ENCODE assay signal across 1 cellular context in genomic region chr2:25362049-25362563, GRCh38.
TF ChIP-seq lines count a peak whose summit lies in the region.

No MANE protein-coding gene starts in this region.

TF ChIP-seq in HepG2, 621 proteins besides CTCF, POLR2A, EP300 and RAD21 (continued from another document and continues in another):
- peak; percentile 51; the same call in 1 of the 2 replicates for TF ChIP-seq THAP11 (CRISPR knock-in tag; IDR thresholded peaks at IDR 0.05)
- TF ChIP-seq NR2C2 (CRISPR knock-in tag; IDR thresholded peaks at IDR 0.05; ENCODE audit: borderline replicate concordance), result peak; percentile 43; the same call in 1 of the 2 replicates
- TF ChIP-seq ZNF138 (CRISPR knock-in tag; IDR thresholded peaks at IDR 0.05; ENCODE audit: low read depth), result no peak
- no peak for TF ChIP-seq ZNF20 (CRISPR knock-in tag; IDR thresholded peaks at IDR 0.05)
- no peak for TF ChIP-seq ZNF678 (CRISPR knock-in tag; IDR thresholded peaks at IDR 0.05)
- peak; percentile 89 for TF ChIP-seq PHF21A (CRISPR knock-in tag; IDR thresholded peaks at IDR 0.05)
- peak; percentile 83 for TF ChIP-seq POLR2AphosphoS5 (IDR thresholded peaks at IDR 0.05; ENCODE audit: low read depth, low read length)
- TF ChIP-seq RERE (CRISPR knock-in tag; IDR thresholded peaks at IDR 0.05; ENCODE audit: low read depth), result no peak
- TF ChIP-seq GPN1 (CRISPR knock-in tag; IDR thresholded peaks at IDR 0.05; ENCODE audit: borderline replicate concordance), result no peak
- TF ChIP-seq ZFYVE20 (CRISPR knock-in tag; IDR thresholded peaks at IDR 0.05; ENCODE audit: borderline replicate concordance, low read depth), result no peak
- no peak for TF ChIP-seq HNF4G (IDR thresholded peaks at IDR 0.05; ENCODE audit: borderline replicate concordance, low read depth, low read length)
- TF ChIP-seq HNF4G (CRISPR knock-in tag; IDR thresholded peaks at IDR 0.05; ENCODE audit: borderline replicate concordance, low read depth), result no peak
- no peak for TF ChIP-seq ZSCAN25 (CRISPR knock-in tag; IDR thresholded peaks at IDR 0.05)
- no peak for TF ChIP-seq NFIB (CRISPR knock-in tag; IDR thresholded peaks at IDR 0.05; ENCODE audit: borderline replicate concordance)
- peak; percentile 42; the same call in 1 of the 2 replicates for TF ChIP-seq FOXJ3 (CRISPR knock-in tag; IDR thresholded peaks at IDR 0.05; ENCODE audit: borderline replicate concordance)
- no peak for TF ChIP-seq RBAK (CRISPR knock-in tag; IDR thresholded peaks at IDR 0.05)
- no peak for TF ChIP-seq ELK4 (CRISPR knock-in tag; IDR thresholded peaks at IDR 0.05; ENCODE audit: borderline replicate concordance)
- peak in 1 of 2 experiments; percentile 59; a peak in 2 of 4 replicates for TF ChIP-seq KLF16 (CRISPR knock-in tag; IDR thresholded peaks at IDR 0.05)
- 0 out of 2 replicates have a peak, but pooled peaks have one; percentile 8 for TF ChIP-seq DMAP1 (CRISPR knock-in tag; IDR thresholded peaks at IDR 0.05)
- no peak for TF ChIP-seq GFI1 (CRISPR knock-in tag; IDR thresholded peaks at IDR 0.05; ENCODE audit: borderline replicate concordance)
- no peak for TF ChIP-seq SMAD1 (CRISPR knock-in tag; IDR thresholded peaks at IDR 0.05; ENCODE audit: borderline replicate concordance, low read depth)
- peak; percentile 90 for TF ChIP-seq ZFP90 (CRISPR knock-in tag; IDR thresholded peaks at IDR 0.05; ENCODE audit: borderline replicate concordance)
- 0 out of 2 replicates have a peak, but pooled peaks have one; percentile 77 for TF ChIP-seq SAFB2 (CRISPR knock-in tag; IDR thresholded peaks at IDR 0.05; ENCODE audit: borderline replicate concordance, low read depth)
- no peak for TF ChIP-seq SUZ12 (IDR thresholded peaks at IDR 0.05; ENCODE audit: low read depth, low read length)
- TF ChIP-seq GPBP1L1 (CRISPR knock-in tag; IDR thresholded peaks at IDR 0.05), result no peak
- no peak for TF ChIP-seq IKZF1 (IDR thresholded peaks at IDR 0.05)
- no peak for TF ChIP-seq FOXO4 (CRISPR knock-in tag; conservative IDR thresholded peaks at IDR 0.05)
- 0 out of 2 replicates have a peak, but pooled peaks have one; percentile 32 for TF ChIP-seq ZBTB38 (CRISPR knock-in tag; IDR thresholded peaks at IDR 0.05)
- TF ChIP-seq LCORL (IDR thresholded peaks at IDR 0.05), result no peak
- peak; percentile 79 for TF ChIP-seq LCORL (CRISPR knock-in tag; IDR thresholded peaks at IDR 0.05)
- TF ChIP-seq DNMT3B (CRISPR knock-in tag; conservative IDR thresholded peaks at IDR 0.05), result 0 out of 2 replicates have a peak, but pooled peaks have one; percentile 76
- TF ChIP-seq CHD4 (IDR thresholded peaks at IDR 0.05; ENCODE audit: borderline replicate concordance, low read length), result no peak
- no peak for TF ChIP-seq ZNF546 (CRISPR knock-in tag; conservative IDR thresholded peaks at IDR 0.05)
- peak; percentile 74; the same call in 1 of the 2 replicates for TF ChIP-seq ARID2 (CRISPR knock-in tag; IDR thresholded peaks at IDR 0.05; ENCODE audit: borderline replicate concordance)
- TF ChIP-seq ZNF572 (CRISPR knock-in tag; IDR thresholded peaks at IDR 0.05), result no peak
- TF ChIP-seq GTF2F1 (IDR thresholded peaks at IDR 0.05; ENCODE audit: low read length), result no peak
- no peak for TF ChIP-seq ZNF281 (CRISPR knock-in tag; IDR thresholded peaks at IDR 0.05; ENCODE audit: borderline replicate concordance)
- no peak for TF ChIP-seq ZBTB4 (CRISPR knock-in tag; IDR thresholded peaks at IDR 0.05; ENCODE audit: borderline replicate concordance)
- peak; percentile 85 for TF ChIP-seq PRDM15 (CRISPR knock-in tag; IDR thresholded peaks at IDR 0.05)
- no peak for TF ChIP-seq GABPA (IDR thresholded peaks at IDR 0.05; ENCODE audit: low read depth, low read length)
- TF ChIP-seq GABPA (CRISPR knock-in tag; IDR thresholded peaks at IDR 0.05; ENCODE audit: low read depth), result peak; percentile 67; the same call in 1 of the 2 replicates
- TF ChIP-seq ATF1 (CRISPR knock-in tag; IDR thresholded peaks at IDR 0.05), result no peak
- TF ChIP-seq POLR2AphosphoS2 (IDR thresholded peaks at IDR 0.05; ENCODE audit: low read depth, low read length), result no peak
- no peak for TF ChIP-seq ATF4 (CRISPR knock-in tag; IDR thresholded peaks at IDR 0.05)
